Comparison of ENCODE assay signal across 8 cellular contexts in the genomic region with DNA sequence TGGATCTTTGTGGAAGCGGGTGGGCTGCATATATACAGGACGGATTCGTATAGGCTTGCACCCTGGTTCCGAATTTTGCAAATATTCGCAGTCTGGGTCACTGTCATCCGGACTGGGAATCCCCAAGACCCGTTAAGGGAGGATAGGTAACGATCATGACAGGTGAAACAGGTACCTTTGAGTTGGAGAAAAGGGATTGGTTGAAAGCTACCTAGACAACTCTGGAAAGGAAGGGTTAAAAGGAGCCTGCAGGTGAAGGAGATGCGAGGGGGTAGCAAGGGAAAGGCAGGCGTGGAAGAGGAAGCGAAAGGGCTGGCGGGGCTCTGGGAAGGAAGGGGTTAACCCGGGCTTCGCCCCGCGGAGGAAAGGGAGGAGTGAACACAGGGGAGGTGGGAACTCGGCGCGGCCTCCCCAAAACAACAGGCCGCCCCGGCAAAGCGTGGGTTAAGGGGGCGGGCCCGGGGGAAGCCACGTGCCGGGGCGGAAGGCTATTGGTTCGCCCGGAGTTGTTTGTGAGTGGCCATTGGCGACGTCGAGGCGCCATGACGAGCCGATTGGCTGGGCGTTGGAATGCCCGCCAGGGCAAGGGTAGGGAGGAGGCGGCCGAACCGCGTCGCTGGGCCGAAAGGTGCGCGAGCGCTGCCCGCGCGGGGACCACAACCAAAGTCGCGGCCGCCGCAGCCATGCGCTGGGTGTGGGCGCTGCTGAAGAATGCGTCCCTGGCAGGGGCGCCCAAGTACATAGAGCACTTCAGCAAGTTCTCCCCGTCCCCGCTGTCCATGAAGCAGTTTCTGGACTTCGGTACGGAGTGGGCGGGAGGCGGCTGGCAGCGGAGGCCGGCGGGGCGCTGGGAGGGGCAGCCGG. TPM values are rescaled to one million over a fixed set of nuclear protein-coding genes. Genes with fewer than 3 reads are reported as not detected.
DNase-seq lines count a peak whose midpoint lies in the region; ATAC-seq and TF ChIP-seq lines count a peak whose summit lies in the region.

A gene (plus strand): TSS at position 599 of the 864 bp plus-strand sequence. CDS start 85 bp downstream, at position 684.

- H3K27me3 ChIP-seq in ACC112 (ENCODE audit: insufficient read depth, low read length) (no peaks in the 10 kb centered on the region), iPS-18a (ENCODE audit: control insufficient read depth, insufficient read depth, low read length) (peaks cover 4% of the 10 kb centered on the region), skeletal muscle satellite cell (ENCODE audit: control insufficient read depth, insufficient read depth, low read length) (no peaks in the 10 kb centered on the region)

- H3K4me2 ChIP-seq in skeletal muscle satellite cell (ENCODE audit: low read length), result peak within 1 kb of the TSS; percentile 88

- DNase-seq in NCI-H2171 treated with DMSO at 0.1 percent for 48 hours (lab: John Stamatoyannopoulos, UW) (peak; percentile 96), T47D (ENCODE audit: low read depth in 1 of 2, low spot score in 1 of 2) (peak; percentile 99)

- H3K79me2 ChIP-seq in ACC112 (ENCODE audit: control insufficient read depth, insufficient read depth, low read length, unreplicated experiment), result no peaks in the 10 kb centered on the region

- H3K4me3 ChIP-seq in ACC112 (ENCODE audit: low read depth, low read length), result peak within 1 kb of the TSS; percentile 83
- peak within 1 kb of the TSS; percentile 88 for H3K4me3 ChIP-seq in iPS-18a (ENCODE audit: low read length)
- H3K4me3 ChIP-seq in skeletal muscle satellite cell (ENCODE audit: low read length), result peak within 1 kb of the TSS; percentile 79

- ATAC-seq in GM18868 (IDR thresholded peaks at IDR 0.05; ENCODE audit: unreplicated experiment), result peak; percentile 87
- peak; percentile 92 for ATAC-seq in HG03108 (IDR thresholded peaks at IDR 0.05; ENCODE audit: unreplicated experiment)

- peak within 1 kb of the TSS; percentile 94 for H2AFZ ChIP-seq in ACC112 (ENCODE audit: low read length, unreplicated experiment)

- no peak for TF ChIP-seq CTCF in VCaP (conservative IDR thresholded peaks at IDR 0.05)

- no peaks in the 10 kb centered on the region for H3K9me3 ChIP-seq in iPS-18a (ENCODE audit: control insufficient read depth, low read depth, low read length)
- no peaks in the 10 kb centered on the region for H3K9me3 ChIP-seq in skeletal muscle satellite cell (replicated peaks; ENCODE audit: low read length)

- peak within 1 kb of the TSS; percentile 59 for H3K9ac ChIP-seq in iPS-18a (ENCODE audit: low read length)
- H3K9ac ChIP-seq in skeletal muscle satellite cell (ENCODE audit: low read depth, low read length), result peak within 1 kb of the TSS; percentile 75

- in situ Hi-C loops in T47D (cut with HindIII; ENCODE audit: low pct_unique_long_range_greater_than_20kb, low sequenced_read_pairs), result no loop called here

- peak within 1 kb of the TSS; percentile 26 for H3K27ac ChIP-seq in ACC112 (ENCODE audit: low read depth, low read length)
- peak within 1 kb of the TSS; percentile 80 for H3K27ac ChIP-seq in VCaP
- H3K27ac ChIP-seq in iPS-18a (ENCODE audit: low read length), result no peak within 1 kb of the TSS

- H3K36me3 ChIP-seq in ACC112 (ENCODE audit: insufficient read depth, low read length) (no peaks in the 10 kb centered on the region), iPS-18a (ENCODE audit: control insufficient read depth, low read depth, low read length) (no peaks in the 10 kb centered on the region), skeletal muscle satellite cell (ENCODE audit: insufficient read depth, low read length) (peaks cover 29% of the 10 kb centered on the region)

- H3K4me1 ChIP-seq in ACC112 (ENCODE audit: control insufficient read depth, insufficient read depth, low read length, unreplicated experiment) (peaks cover 9% of the 10 kb centered on the region), iPS-18a (ENCODE audit: control insufficient read depth, low read depth, low read length) (peaks cover 10% of the 10 kb centered on the region), skeletal muscle satellite cell (ENCODE audit: control insufficient read depth, insufficient read depth, low read length) (peaks cover 17% of the 10 kb centered on the region)

RNA-seq across cellular contexts. Expression of the gene that starts here (rescaled TPM):
- total RNA-seq in skeletal muscle satellite cell (2012; rRNA removed), result 12.9 and 17.0 TPM in 2 replicates
